Comparison of ENCODE assay signal across 1 cellular context in genomic region chrX:153381684-153382532, GRCh38.
TF ChIP-seq lines count a peak whose summit lies in the region.

No MANE protein-coding gene starts in this region.

TF ChIP-seq in K562, 482 proteins besides CTCF, POLR2A, EP300 and RAD21 (continued from another document):
- TF ChIP-seq MGA (IDR thresholded peaks at IDR 0.05), result peak; percentile 82
- peak; percentile 95 for TF ChIP-seq MYNN (IDR thresholded peaks at IDR 0.05)
- TF ChIP-seq MYNN (CRISPR knock-in tag; IDR thresholded peaks at IDR 0.05), result peak; percentile 69; the same call in 1 of the 2 replicates
- no peak for TF ChIP-seq CREB3 (tag; conservative IDR thresholded peaks at IDR 0.05; ENCODE audit: low read depth)
- peak; percentile 41; the same call in 1 of the 2 replicates for TF ChIP-seq DPF2 (IDR thresholded peaks at IDR 0.05)
- TF ChIP-seq RBBP5 (IDR thresholded peaks at IDR 0.05; ENCODE audit: borderline replicate concordance, insufficient read depth, low read length, poor library complexity, severe bottlenecking), result peak; percentile 60
- peak; percentile 72; the same call in 1 of the 2 replicates for TF ChIP-seq BMI1 (IDR thresholded peaks at IDR 0.05; ENCODE audit: low read length)
- no peak for TF ChIP-seq HINFP (tag; conservative IDR thresholded peaks at IDR 0.05; ENCODE audit: low read depth)
- TF ChIP-seq HNRNPK (IDR thresholded peaks at IDR 0.05; ENCODE audit: low read depth, low read length, poor library complexity, severe bottlenecking), result no peak
- TF ChIP-seq FOXJ3 (CRISPR knock-in tag; IDR thresholded peaks at IDR 0.05), result 0 out of 2 replicates have a peak, but pooled peaks have one; percentile 36
- TF ChIP-seq ATF3 (IDR thresholded peaks at IDR 0.05), result peak; percentile 24; the same call in 1 of the 2 replicates
- no peak for TF ChIP-seq ATF3 (CRISPR knock-in tag; conservative IDR thresholded peaks at IDR 0.05)
- peak; percentile 56; the same call in 1 of the 2 replicates for TF ChIP-seq ARID1B (IDR thresholded peaks at IDR 0.05)
- peak in 1 of 2 experiments; percentile 54; a peak in 1 of 4 replicates for TF ChIP-seq FOXK2 (conservative IDR thresholded peaks at IDR 0.05 in 1 of 2, IDR thresholded peaks at IDR 0.05 in 1 of 2; ENCODE audit: low read depth in 2 of 2)
- no peak for TF ChIP-seq MTA2 (IDR thresholded peaks at IDR 0.05; ENCODE audit: low read depth)
- TF ChIP-seq ZBTB7A (IDR thresholded peaks at IDR 0.05; ENCODE audit: borderline replicate concordance, control insufficient read depth, low read depth, low read length), result peak; percentile 62; the same call in 1 of the 2 replicates
- TF ChIP-seq NFE2 (IDR thresholded peaks at IDR 0.05; ENCODE audit: low read depth), result peak; percentile 40; the same call in 1 of the 2 replicates
- TF ChIP-seq KAT2B (IDR thresholded peaks at IDR 0.05; ENCODE audit: low read depth, low read length), result no peak
- no peak for TF ChIP-seq NR2C1 (IDR thresholded peaks at IDR 0.05)
- peak; percentile 20; the same call in 1 of the 2 replicates for TF ChIP-seq NR2C1 (tag; IDR thresholded peaks at IDR 0.05)
- no peak for TF ChIP-seq GMEB1 (CRISPR knock-in tag; IDR thresholded peaks at IDR 0.05)
- TF ChIP-seq TEAD1 (CRISPR knock-in tag; IDR thresholded peaks at IDR 0.05), result no peak
- peak; percentile 21 for TF ChIP-seq MEIS2 (IDR thresholded peaks at IDR 0.05; ENCODE audit: partially characterized antibody)
- no peak for TF ChIP-seq YBX1 (IDR thresholded peaks at IDR 0.05)
- TF ChIP-seq MXI1 (IDR thresholded peaks at IDR 0.05; ENCODE audit: low read depth, low read length), result peak; percentile 71; the same call in 1 of the 2 replicates
